Comparison of ENCODE assay signal across 1 cellular context in genomic region chr18:59265246-59266018, GRCh38.
TF ChIP-seq lines count a peak whose summit lies in the region.

No MANE protein-coding gene starts in this region.

TF ChIP-seq in K562, 482 proteins besides CTCF, POLR2A, EP300 and RAD21 (continued from another document):
- TF ChIP-seq ATF3 (IDR thresholded peaks at IDR 0.05), result no peak
- TF ChIP-seq ATF3 (CRISPR knock-in tag; conservative IDR thresholded peaks at IDR 0.05), result no peak
- TF ChIP-seq TFE3 (CRISPR knock-in tag; IDR thresholded peaks at IDR 0.05), result no peak
- no peak for TF ChIP-seq ERF (CRISPR knock-in tag; IDR thresholded peaks at IDR 0.05)
- peak; percentile 69 for TF ChIP-seq CEBPB (tag; IDR thresholded peaks at IDR 0.05)
- no peak for TF ChIP-seq CHD2 (IDR thresholded peaks at IDR 0.05; ENCODE audit: low read depth, low read length)
- TF ChIP-seq HDAC1 (IDR thresholded peaks at IDR 0.05), result no peak
- no peak for TF ChIP-seq CEBPG (CRISPR knock-in tag; IDR thresholded peaks at IDR 0.05)
- 0 out of 4 replicates have a peak, but pooled peaks of 1 of the 2 experiments have one; percentile 25 for TF ChIP-seq CEBPG (tag; conservative IDR thresholded peaks at IDR 0.05 in 1 of 2, IDR thresholded peaks at IDR 0.05 in 1 of 2)
